ENCODE assay signal across 24 cellular contexts in the genomic region with DNA sequence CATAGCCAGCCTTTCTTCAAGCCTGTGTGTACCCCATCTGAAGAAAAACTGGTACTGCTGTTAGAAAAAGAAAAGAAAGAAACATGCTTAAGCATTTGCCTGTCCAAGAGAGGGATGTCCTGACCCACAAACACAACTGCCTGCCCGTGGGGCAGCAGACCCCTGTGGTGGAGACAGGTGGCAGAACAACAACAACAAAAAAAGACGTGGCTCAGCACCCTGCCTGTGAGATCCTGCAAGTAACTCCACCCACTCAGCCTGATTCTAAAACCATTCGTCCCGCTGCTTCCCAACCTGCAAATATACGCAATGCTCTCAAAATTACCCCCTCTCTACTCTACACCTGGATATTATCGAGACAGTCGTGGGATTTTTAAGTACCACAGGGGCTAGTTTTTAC.
DNase-seq lines count a peak whose midpoint lies in the region; ATAC-seq and TF ChIP-seq lines count a peak whose summit lies in the region.
"Had no signal": no experiment of that assay in that cellular context is flagged by ENCODE, and none has a peak within 500 bp of the region (broad histone marks: within the 10 kb centered on the region; RNA-seq: fewer than 3 reads in every experiment).

No MANE protein-coding gene starts in this region.

- no peak for TF ChIP-seq POLR2A in lower leg skin (IDR thresholded peaks at IDR 0.05)

- H3K27ac Mint-ChIP-seq in endodermal cell: no peak overlapping the region
- H3K27ac Mint-ChIP-seq in activated naive CD8-positive, alpha-beta T cell treated with anti-CD3 and anti-CD28 coated beads, Interleukin-2, amount 50 U/mL, for 24 hours: no peak overlapping the region
- H3K27ac Mint-ChIP-seq: T-helper 1 cell treated with Interleukin-12 subunit alpha and Interleukin-12 subunit beta and Interleukin-4 antibody, amounts not matched to agents 30 μg/mL and 1 μg/mL, for 36 hours had no signal

- H3K4me1 ChIP-seq in endodermal cell (ENCODE audit: control insufficient read depth, insufficient read depth, low read length) (no peaks in the 10 kb centered on the region), parathyroid adenoma (no peaks in the 10 kb centered on the region)
- H3K4me1 ChIP-seq: esophagus muscularis mucosa, prostate gland, upper lobe of right lung had no signal

- no peak overlapping the region for H2AFZ ChIP-seq in parathyroid adenoma

- no peaks in the 10 kb centered on the region for H3K9me3 ChIP-seq in endodermal cell (ENCODE audit: control insufficient read depth, low read length)
- no peaks in the 10 kb centered on the region for H3K9me3 ChIP-seq in parathyroid adenoma (ENCODE audit: control insufficient read depth, low read length)
- H3K9me3 ChIP-seq: esophagus muscularis mucosa, prostate gland, upper lobe of right lung had no signal

- H3K9ac ChIP-seq in endodermal cell (ENCODE audit: extremely low read depth, low read length, poor library complexity, severe bottlenecking): no peak overlapping the region
- H3K9ac ChIP-seq in parathyroid adenoma: no peak overlapping the region

- ATAC-seq in activated naive CD8-positive, alpha-beta T cell treated with anti-CD3 and anti-CD28 coated beads, Interleukin-2, amount 50 U/mL, for 24 hours: no peak
- no peak for ATAC-seq in GM21825 (IDR thresholded peaks at IDR 0.05; ENCODE audit: unreplicated experiment)
- ATAC-seq: left ventricle myocardium superior, upper lobe of right lung had no signal

- no peak overlapping the region for H3K27ac ChIP-seq in endodermal cell (ENCODE audit: low read depth, low read length)
- no peak overlapping the region for H3K27ac ChIP-seq in parathyroid adenoma
- H3K27ac ChIP-seq: coronary artery, esophagus muscularis mucosa, prostate gland, RWPE1, upper lobe of right lung had no signal

- WGBS in endodermal cell (ENCODE audit: insufficient coverage in 1 of 2, insufficient read length in 1 of 2), 2 experiments: 42% methylated on average over 4 to 7 of the region's 7 CpGs
- 46 to 52% methylated on average over 7 of the region's 7 CpGs for WGBS in lower leg skin, 2 donors

- H3K4me3 ChIP-seq in endodermal cell (ENCODE audit: low read length) (no peak overlapping the region), parathyroid adenoma (ENCODE audit: low read depth, low read length) (no peak overlapping the region), lower leg skin (ENCODE audit: low read depth, poor library complexity, severe bottlenecking) (no peak overlapping the region)
- H3K4me3 ChIP-seq: coronary artery, esophagus muscularis mucosa, prostate gland, upper lobe of right lung had no signal

- intact Hi-C loops in lower leg skin (cut with DNase I; ENCODE audit: low total_unique reads): no loop called here

- peaks cover 65% of the 10 kb centered on the region for H3K27me3 Mint-ChIP-seq in endodermal cell (ENCODE audit: insufficient read depth)
- H3K27me3 Mint-ChIP-seq in activated naive CD8-positive, alpha-beta T cell treated with anti-CD3 and anti-CD28 coated beads, Interleukin-2, amount 50 U/mL, for 24 hours: no peaks in the 10 kb centered on the region

- H3K79me2 ChIP-seq in parathyroid adenoma: no peaks in the 10 kb centered on the region

- H3K27me3 ChIP-seq in endodermal cell (ENCODE audit: control insufficient read depth, insufficient read depth, low read length, poor library complexity, severe bottlenecking) (peaks cover 59% of the 10 kb centered on the region), parathyroid adenoma (ENCODE audit: control insufficient read depth, insufficient read depth, low read length) (no peaks in the 10 kb centered on the region)
- H3K27me3 ChIP-seq: esophagus muscularis mucosa, upper lobe of right lung had no signal

- H3K36me3 ChIP-seq in endodermal cell (ENCODE audit: control insufficient read depth, insufficient read depth, low read length): no peaks in the 10 kb centered on the region
- H3K36me3 ChIP-seq in parathyroid adenoma (ENCODE audit: control insufficient read depth, insufficient read depth, low read length): no peaks in the 10 kb centered on the region
- H3K36me3 ChIP-seq: esophagus muscularis mucosa, prostate gland, upper lobe of right lung had no signal

- TF ChIP-seq CTCF in endodermal cell (conservative IDR thresholded peaks at IDR 0.05) (no peak), parathyroid adenoma (IDR thresholded peaks at IDR 0.05) (no peak), lower leg skin (IDR thresholded peaks at IDR 0.05) (no peak)

- H3K9me3 Mint-ChIP-seq in endodermal cell: no peaks in the 10 kb centered on the region
- no peaks in the 10 kb centered on the region for H3K9me3 Mint-ChIP-seq in activated naive CD8-positive, alpha-beta T cell treated with anti-CD3 and anti-CD28 coated beads, Interleukin-2, amount 50 U/mL, for 24 hours
- H3K9me3 Mint-ChIP-seq: T-helper 1 cell treated with Interleukin-12 subunit alpha and Interleukin-12 subunit beta and Interleukin-4 antibody, amounts not matched to agents 30 μg/mL and 1 μg/mL, for 36 hours had no signal

- DNase-seq in NCI-H2171 treated with DMSO at 0.1 percent for 48 hours (lab: John Stamatoyannopoulos, UW) (peak; percentile 17), NCI-H2171 (lab: John Stamatoyannopoulos, UW) (no peak), NCI-H2227 treated with DMSO at 0.1 percent for 48 hours (lab: John Stamatoyannopoulos, UW) (peak; percentile 29), endodermal cell (peak; percentile 77), lower leg skin (ENCODE audit: low spot score in 2 of 2) (no peak)
- no peak for DNase-seq in activated naive CD8-positive, alpha-beta T cell treated with anti-CD3 and anti-CD28 coated beads, Interleukin-2, amount 50 U/mL, for 24 hours
- DNase-seq: activated CD4-positive, alpha-beta T cell treated with anti-CD3 and anti-CD28 coated beads for 48 hours; activated naive CD4-positive, alpha-beta T cell; activated T-cell treated with anti-CD3 and anti-CD28 coated beads, Interleukin-2, amount 50 U/mL, for 48 hours; foreskin melanocyte; GDM1; Kasumi-1; left ventricle myocardium superior; MV-4-11; NCI-H187 treated with DMSO at 0.1 percent for 48 hours; stimulated activated CD4-positive, alpha-beta T cell treated with anti-CD3 and anti-CD28 coated beads, Interleukin-2, amount 100 ng/mL, for 24 hours; upper lobe of right lung had no signal

- no peaks in the 10 kb centered on the region for H3K36me3 Mint-ChIP-seq in endodermal cell (ENCODE audit: low read depth)
- H3K36me3 Mint-ChIP-seq in activated naive CD8-positive, alpha-beta T cell treated with anti-CD3 and anti-CD28 coated beads, Interleukin-2, amount 50 U/mL, for 24 hours (ENCODE audit: low read depth): no peaks in the 10 kb centered on the region

- peak overlapping the region; percentile 19 for H3K4me2 ChIP-seq in parathyroid adenoma (ENCODE audit: low read length)

- peaks cover 27% of the 10 kb centered on the region for H3K4me1 Mint-ChIP-seq in endodermal cell
- H3K4me1 Mint-ChIP-seq in activated naive CD8-positive, alpha-beta T cell treated with anti-CD3 and anti-CD28 coated beads, Interleukin-2, amount 50 U/mL, for 24 hours: no peaks in the 10 kb centered on the region

- H3K4me3 Mint-ChIP-seq in endodermal cell: no peak overlapping the region
- no peak overlapping the region for H3K4me3 Mint-ChIP-seq in activated naive CD8-positive, alpha-beta T cell treated with anti-CD3 and anti-CD28 coated beads, Interleukin-2, amount 50 U/mL, for 24 hours
- H3K4me3 Mint-ChIP-seq: T-helper 1 cell treated with Interleukin-12 subunit alpha and Interleukin-12 subunit beta and Interleukin-4 antibody, amounts not matched to agents 30 μg/mL and 1 μg/mL, for 36 hours had no signal

Comparison
In these comparisons a context has a peak if more than half of its experiments do, and no peak if none do; other contexts are left out.
1. DNase-seq: peak in NCI-H2171 treated with DMSO at 0.1 percent for 48 hours (single experiment), NCI-H2227 treated with DMSO at 0.1 percent for 48 hours (single experiment) and endodermal cell (single experiment); none in NCI-H2171 (single experiment), lower leg skin (0 of 2) and activated naive CD8-positive, alpha-beta T cell treated with anti-CD3 and anti-CD28 coated beads, Interleukin-2, amount 50 U/mL, for 24 hours (single experiment).